Comparison of ENCODE assay signal across 1 cellular context in the genomic region with DNA sequence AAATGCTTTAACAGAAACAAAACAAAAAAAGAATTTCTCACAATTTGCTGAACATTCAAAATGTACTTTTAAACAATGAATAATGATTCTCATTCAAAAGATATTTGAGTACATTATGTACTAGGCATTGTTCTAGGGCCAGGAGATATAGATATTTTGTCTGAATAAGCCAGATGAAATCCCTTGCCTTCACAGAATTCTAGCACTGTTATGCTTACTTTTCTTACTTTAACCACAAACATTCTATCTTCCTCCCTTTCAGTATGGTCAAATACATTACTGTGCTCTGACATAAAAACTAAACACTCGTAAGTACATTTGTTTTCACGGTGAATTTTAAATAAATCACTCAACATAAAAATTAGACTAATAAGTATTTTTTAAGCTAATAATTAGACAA.
TF ChIP-seq lines count a peak whose summit lies in the region.

No MANE protein-coding gene starts in this region.

TF ChIP-seq in WTC11, 78 proteins besides CTCF, POLR2A, EP300 and RAD21 (continued from another document):
- TF ChIP-seq FOXJ3 (CRISPR knock-in tag; IDR thresholded peaks at IDR 0.05; ENCODE audit: borderline replicate concordance): no peak
- TF ChIP-seq E2F1 (CRISPR knock-in tag; IDR thresholded peaks at IDR 0.05): no peak
- TF ChIP-seq SOX15 (CRISPR knock-in tag; IDR thresholded peaks at IDR 0.05): no peak
- TF ChIP-seq NFE2L1 (CRISPR knock-in tag; IDR thresholded peaks at IDR 0.05): no peak
- no peak for TF ChIP-seq MXD4 (CRISPR knock-in tag; IDR thresholded peaks at IDR 0.05; ENCODE audit: borderline replicate concordance)
- no peak for TF ChIP-seq USF1 (CRISPR knock-in tag; IDR thresholded peaks at IDR 0.05)
- no peak for TF ChIP-seq RELA (CRISPR knock-in tag; IDR thresholded peaks at IDR 0.05; ENCODE audit: borderline replicate concordance)
- no peak for TF ChIP-seq ELF4 (CRISPR knock-in tag; IDR thresholded peaks at IDR 0.05; ENCODE audit: low read depth)
TF ChIP-seq in WTC11: peak in this region for 0.
